Comparison of ENCODE assay signal across 13 cellular contexts in genomic region chr17:76569607-76570279, GRCh38. TPM values are rescaled to one million over a fixed set of nuclear protein-coding genes. Genes with fewer than 3 reads are reported as not detected.
A peak's percentile ranks its signal among the peaks of the same experiment; 100 is the strongest.
DNase-seq lines count a peak whose midpoint lies in the region; ATAC-seq and TF ChIP-seq lines count a peak whose summit lies in the region.
"Had no signal": no experiment of that assay in that cellular context is flagged by ENCODE, and none has a peak within 500 bp of the region (broad histone marks: within the 10 kb centered on the region; RNA-seq: fewer than 3 reads in every experiment).

No MANE protein-coding gene starts in this region.

- H3K9me3 ChIP-seq in Panc1 (ENCODE audit: control insufficient read depth, insufficient read depth, low read depth, low read length), result no peaks in the 10 kb centered on the region
- no peaks in the 10 kb centered on the region for H3K9me3 ChIP-seq in heart left ventricle
- H3K9me3 ChIP-seq in neutrophil, result no peaks in the 10 kb centered on the region
- H3K9me3 ChIP-seq: uterus had no signal

- H3K4me3 ChIP-seq in Panc1 (ENCODE audit: low read depth in 2 of 2, low read length in 2 of 2) (no peak overlapping the region), heart left ventricle (no peak overlapping the region), neutrophil (ENCODE audit: low read depth in 1 of 2, low read length in 1 of 2) (no peak overlapping the region)
- H3K4me3 ChIP-seq: PC-9, uterus had no signal

- peak overlapping the region; percentile 85 for H3K27ac ChIP-seq in Panc1 (ENCODE audit: low read length)
- H3K27ac ChIP-seq in heart left ventricle, result no peak overlapping the region
- H3K27ac ChIP-seq in neutrophil, result peak overlapping the region; percentile 13
- H3K27ac ChIP-seq: PC-9, uterus had no signal

- no peak for TF ChIP-seq POLR2A in heart left ventricle (IDR thresholded peaks at IDR 0.05)

- ATAC-seq in Panc1 (peak; percentile 77), heart left ventricle (peak; percentile 45 to 72 (median 61)), HG02642 (IDR thresholded peaks at IDR 0.05; ENCODE audit: poor library complexity, unreplicated experiment) (no peak), HG02623 (IDR thresholded peaks at IDR 0.05; ENCODE audit: unreplicated experiment) (no peak), HG02885 (IDR thresholded peaks at IDR 0.05; ENCODE audit: poor library complexity, unreplicated experiment) (no peak)

- H3K27me3 ChIP-seq in Panc1 (ENCODE audit: control insufficient read depth, insufficient read depth, low read length) (no peaks in the 10 kb centered on the region), heart left ventricle (peaks cover 0 to 2% (median 0%) of the 10 kb centered on the region in 9 donors), neutrophil (no peaks in the 10 kb centered on the region)
- H3K27me3 ChIP-seq: uterus had no signal

- in situ Hi-C loops in Panc1 (cut with HindIII; ENCODE audit: low pct_unique_long_range_greater_than_20kb, low sequenced_read_pairs), result no loop called here

- POLR2A ChIA-PET in Panc1 (lab: Charles Lee), result interaction anchor here (0.6 kb wide), 2 partner anchors 13 to 416 kb away, joined by 5 to 6 read pairs; no protein-coding TSS in a partner anchor

- H3K36me3 ChIP-seq in Panc1 (ENCODE audit: control insufficient read depth, insufficient read depth, low read length) (no peaks in the 10 kb centered on the region; the same call in 1 of the 2 replicates), heart left ventricle (peaks cover 0 to 17% (median 15%) of the 10 kb centered on the region in 9 donors), neutrophil (peaks cover 79% of the 10 kb centered on the region)
- H3K36me3 ChIP-seq: uterus had no signal

- CTCF ChIA-PET in Panc1 (lab: Charles Lee), result interaction anchor here (0.6 kb wide), 1 partner anchor 15 kb away, joined by 4 read pairs; no protein-coding TSS in a partner anchor

- intact Hi-C loops in Panc1 (cut with micrococcal nuclease; ENCODE audit: unreplicated experiment), result loop anchor here (10.0 kb wide), 1 partner anchor 55 kb away; no protein-coding TSS in a partner anchor
- intact Hi-C loops in heart left ventricle (cut with DNase I), result loop anchor here in 4 of 10 donors (5.0 to 10.0 kb wide), 4 partner anchors 48 to 155 kb away; partner anchors contain the start of genes MXRA7 (in 2 of the 4), JMJD6 (in 1 of the 4) and METTL23 (in 1 of the 4)

- 30 to 71% (median 65%) methylated on average over 11 to 18 of the region's 18 CpGs for WGBS in heart left ventricle, 4 donors

- DNase-seq in Ammon's horn (ENCODE audit: low spot score) (peak; percentile 86), Panc1 (ENCODE audit: low read depth, low spot score) (no peak), heart left ventricle (peak in 2 of 5 donors; percentile 44 to 59)
- DNase-seq in activated effector memory CD4-positive, alpha-beta T cell treated with Interleukin-2 at 50 U/mL for 16 hours, result no peak
- DNase-seq: DND-41; effector CD8-positive, alpha-beta T cell; NCI-H226; uterus had no signal

- no peak for TF ChIP-seq CTCF in Panc1 (IDR thresholded peaks at IDR 0.05)
- TF ChIP-seq CTCF in heart left ventricle (IDR thresholded peaks at IDR 0.05), result no peak
- TF ChIP-seq CTCF in neutrophil (IDR thresholded peaks at IDR 0.05), result no peak

- BruUV-seq in Panc1 (replicated peaks; lab: Mats Ljungman, UMichigan), result no TSS peak

- peaks cover 54% of the 10 kb centered on the region for H3K4me1 ChIP-seq in Panc1 (ENCODE audit: control insufficient read depth, insufficient read depth, low read length)
- peaks cover 0 to 28% (median 13%) of the 10 kb centered on the region in 12 donors for H3K4me1 ChIP-seq in heart left ventricle
- peaks cover 33 to 36% of the 10 kb centered on the region in 2 experiments for H3K4me1 ChIP-seq in neutrophil (ENCODE audit: control insufficient read depth in 1 of 2, insufficient read depth in 1 of 2, low read depth in 1 of 2, low read length in 1 of 2)
- H3K4me1 ChIP-seq: uterus had no signal

RNA-seq across cellular contexts. Expression of gene ST6GALNAC2, which starts 15.9 kb away (rescaled TPM):
- total RNA-seq in Panc1 (2021; ENCODE audit: unreplicated experiment) (23.0 TPM), heart left ventricle (1 to 10 TPM; 3.3 to 7.8 (median 5.6) TPM)
- 26.2 TPM for polyA plus RNA-seq in Panc1 (2012; ENCODE audit: insufficient read length)
- polyA plus RNA-seq in heart left ventricle, result 1 to 10 TPM; 2.1 to 2.3 TPM

RNA-seq across cellular contexts. Expression of gene PRCD, which starts 29.9 kb away (rescaled TPM):
- total RNA-seq in Panc1 (2021; ENCODE audit: unreplicated experiment) (0.54 TPM), heart left ventricle (1 to 10 TPM; 1.1 to 4.9 (median 2.7) TPM)
- polyA plus RNA-seq in Panc1 (2012; ENCODE audit: insufficient read length), result 1.6 TPM
- polyA plus RNA-seq in heart left ventricle, result 1 to 10 TPM; 1.2 to 7.6 TPM

RNA-seq across cellular contexts. Expression of gene CYGB, which starts 32.2 kb away (rescaled TPM):
- 6.0 TPM for total RNA-seq in Panc1 (2021; ENCODE audit: unreplicated experiment)
- 16.3 TPM for polyA plus RNA-seq in Panc1 (2012; ENCODE audit: insufficient read length)
- total RNA-seq in heart left ventricle, result 10 to 100 TPM; 11.8 to 37.9 (median 21.9) TPM
- polyA plus RNA-seq in heart left ventricle, result 10 to 100 TPM; 16.7 to 25.9 TPM

Comparison
In these comparisons a context has a peak if more than half of its experiments do, and no peak if none do; other contexts are left out.
1. ATAC-seq: peak in Panc1 (single experiment) and heart left ventricle (4 of 4); none in HG02642 (single experiment), HG02623 (single experiment) and HG02885 (single experiment).
2. H3K27ac ChIP-seq: peak in Panc1 (single experiment) and neutrophil (single experiment); none in heart left ventricle (0 of 12).